Comparison of ENCODE assay signal across 2 cellular contexts in the genomic region with DNA sequence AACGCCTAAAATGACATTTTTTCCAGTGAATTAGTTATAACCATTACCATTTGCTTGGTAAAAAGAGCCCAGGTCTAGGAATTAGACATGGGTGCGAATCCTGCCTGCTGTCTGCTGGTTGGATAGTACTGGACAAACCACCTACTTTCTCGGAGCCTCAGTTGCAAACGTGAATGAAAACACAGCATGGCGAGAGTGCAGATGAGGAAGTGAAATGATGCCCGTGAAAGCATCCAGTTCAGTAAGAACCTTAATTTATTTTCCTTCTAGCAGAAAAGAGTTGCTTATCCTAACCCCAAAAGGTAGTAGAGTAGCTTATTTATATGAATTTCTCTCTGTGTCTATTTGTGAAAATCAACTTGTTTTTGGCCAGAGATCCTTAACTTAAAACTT.
TF ChIP-seq lines count a peak whose summit lies in the region.

No MANE protein-coding gene starts in this region.

TF ChIP-seq in A549, 52 proteins besides CTCF, POLR2A, EP300 and RAD21:
- no peak for TF ChIP-seq FOSB (CRISPR knock-in tag; IDR thresholded peaks at IDR 0.05)

TF ChIP-seq in IMR-90, 13 proteins besides CTCF, POLR2A, EP300 and RAD21:
- TF ChIP-seq CHD1 (IDR thresholded peaks at IDR 0.05; ENCODE audit: low read depth, low read length) = no peak
- TF ChIP-seq, protein P1, sequence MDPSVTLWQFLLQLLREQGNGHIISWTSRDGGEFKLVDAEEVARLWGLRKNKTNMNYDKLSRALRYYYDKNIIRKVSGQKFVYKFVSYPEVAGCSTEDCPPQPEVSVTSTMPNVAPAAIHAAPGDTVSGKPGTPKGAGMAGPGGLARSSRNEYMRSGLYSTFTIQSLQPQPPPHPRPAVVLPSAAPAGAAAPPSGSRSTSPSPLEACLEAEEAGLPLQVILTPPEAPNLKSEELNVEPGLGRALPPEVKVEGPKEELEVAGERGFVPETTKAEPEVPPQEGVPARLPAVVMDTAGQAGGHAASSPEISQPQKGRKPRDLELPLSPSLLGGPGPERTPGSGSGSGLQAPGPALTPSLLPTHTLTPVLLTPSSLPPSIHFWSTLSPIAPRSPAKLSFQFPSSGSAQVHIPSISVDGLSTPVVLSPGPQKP (IDR thresholded peaks at IDR 0.05; ENCODE audit: borderline replicate concordance, low read depth, low read length) = no peak
- no peak for TF ChIP-seq CEBPB (IDR thresholded peaks at IDR 0.05; ENCODE audit: low read depth, low read length)
- no peak for TF ChIP-seq NFE2L2 (IDR thresholded peaks at IDR 0.05; ENCODE audit: low read depth, low read length)
- no peak for TF ChIP-seq FOS (IDR thresholded peaks at IDR 0.05; ENCODE audit: low read depth, low read length)
- TF ChIP-seq MAFK (IDR thresholded peaks at IDR 0.05; ENCODE audit: low read depth, low read length) = no peak
- no peak for TF ChIP-seq RCOR1 (IDR thresholded peaks at IDR 0.05; ENCODE audit: insufficient replicate concordance, low read length)
- no peak for TF ChIP-seq MAZ (IDR thresholded peaks at IDR 0.05; ENCODE audit: borderline replicate concordance, low read depth, low read length)
- no peak for TF ChIP-seq BHLHE40 (IDR thresholded peaks at IDR 0.05; ENCODE audit: low read depth, low read length)
- TF ChIP-seq, protein P2, sequence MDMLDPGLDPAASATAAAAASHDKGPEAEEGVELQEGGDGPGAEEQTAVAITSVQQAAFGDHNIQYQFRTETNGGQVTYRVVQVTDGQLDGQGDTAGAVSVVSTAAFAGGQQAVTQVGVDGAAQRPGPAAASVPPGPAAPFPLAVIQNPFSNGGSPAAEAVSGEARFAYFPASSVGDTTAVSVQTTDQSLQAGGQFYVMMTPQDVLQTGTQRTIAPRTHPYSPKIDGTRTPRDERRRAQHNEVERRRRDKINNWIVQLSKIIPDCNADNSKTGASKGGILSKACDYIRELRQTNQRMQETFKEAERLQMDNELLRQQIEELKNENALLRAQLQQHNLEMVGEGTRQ (IDR thresholded peaks at IDR 0.05; ENCODE audit: low read depth, low read length) = no peak
- TF ChIP-seq SMC3 (IDR thresholded peaks at IDR 0.05; ENCODE audit: low read depth, low read length) = no peak
- no peak for TF ChIP-seq RFX5 (IDR thresholded peaks at IDR 0.05; ENCODE audit: low read depth, low read length)
- no peak for TF ChIP-seq MXI1 (IDR thresholded peaks at IDR 0.05; ENCODE audit: borderline replicate concordance, low read depth, low read length)
